ENCODE assay signal across 1 cellular context in genomic region chr10:76185476-76186255, GRCh38.
TF ChIP-seq lines count a peak whose summit lies in the region.

No MANE protein-coding gene starts in this region.

TF ChIP-seq in SK-N-SH treated with all-trans-retinoic acid at 6 μM for 48 hours, 23 proteins besides CTCF, POLR2A, EP300 and RAD21 (continued from another document):
- TF ChIP-seq POU6F1 (CRISPR knock-in tag; IDR thresholded peaks at IDR 0.05; ENCODE audit: borderline replicate concordance, low read depth) (no peak; the same call in 1 of the 2 replicates), CSDC2 (CRISPR knock-in tag; IDR thresholded peaks at IDR 0.05) (no peak), GLIS3 (CRISPR knock-in tag; IDR thresholded peaks at IDR 0.05) (no peak), RARB (CRISPR knock-in tag; IDR thresholded peaks at IDR 0.05) (no peak), TSHZ2 (CRISPR knock-in tag; IDR thresholded peaks at IDR 0.05) (peak; percentile 88; the same call in 1 of the 2 replicates), ESRRG (CRISPR knock-in tag; IDR thresholded peaks at IDR 0.05) (no peak), TCF4 (CRISPR knock-in tag; IDR thresholded peaks at IDR 0.05; ENCODE audit: borderline replicate concordance) (peak; percentile 97), CSRNP3 (CRISPR knock-in tag; IDR thresholded peaks at IDR 0.05) (peak; percentile 47; the same call in 1 of the 2 replicates), SNAI2 (CRISPR knock-in tag; IDR thresholded peaks at IDR 0.05) (peak; percentile 81; the same call in 1 of the 2 replicates)
